ENCODE assay signal across 2 cellular contexts in the genomic region with DNA sequence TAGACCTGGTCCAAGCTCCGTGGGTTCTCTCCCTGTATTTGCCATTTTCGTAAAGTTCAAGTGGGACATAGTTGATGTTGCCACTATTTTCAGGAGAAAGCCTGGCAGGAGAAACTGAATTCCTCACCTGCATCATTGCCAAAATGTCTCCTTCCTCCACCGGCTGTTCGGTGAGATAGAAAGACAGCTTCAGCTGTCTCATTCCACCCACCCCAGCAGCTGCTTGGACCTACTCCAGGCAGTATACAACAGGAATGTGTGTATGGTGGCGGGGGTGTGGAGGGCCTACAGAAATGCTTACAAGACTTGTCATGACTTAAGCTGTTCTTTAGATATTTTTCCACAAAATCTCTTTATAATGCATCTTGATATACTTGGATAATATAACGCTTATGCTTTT.
TF ChIP-seq lines count a peak whose summit lies in the region.

No MANE protein-coding gene starts in this region.

TF ChIP-seq in SK-N-SH treated with all-trans-retinoic acid at 6 μM for 48 hours, 23 proteins besides CTCF, POLR2A, EP300 and RAD21 (continued from another document):
- TF ChIP-seq ESRRG (CRISPR knock-in tag; IDR thresholded peaks at IDR 0.05), result no peak

TF ChIP-seq in SK-N-SH, 30 proteins besides CTCF, POLR2A, EP300 and RAD21 (continued from another document):
- TF ChIP-seq, protein P1, sequence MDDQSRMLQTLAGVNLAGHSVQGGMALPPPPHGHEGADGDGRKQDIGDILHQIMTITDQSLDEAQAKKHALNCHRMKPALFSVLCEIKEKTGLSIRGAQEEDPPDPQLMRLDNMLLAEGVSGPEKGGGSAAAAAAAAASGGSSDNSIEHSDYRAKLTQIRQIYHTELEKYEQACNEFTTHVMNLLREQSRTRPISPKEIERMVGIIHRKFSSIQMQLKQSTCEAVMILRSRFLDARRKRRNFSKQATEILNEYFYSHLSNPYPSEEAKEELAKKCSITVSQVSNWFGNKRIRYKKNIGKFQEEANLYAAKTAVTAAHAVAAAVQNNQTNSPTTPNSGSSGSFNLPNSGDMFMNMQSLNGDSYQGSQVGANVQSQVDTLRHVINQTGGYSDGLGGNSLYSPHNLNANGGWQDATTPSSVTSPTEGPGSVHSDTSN (IDR thresholded peaks at IDR 0.05), result no peak
- no peak for TF ChIP-seq RXRA (IDR thresholded peaks at IDR 0.05; ENCODE audit: borderline replicate concordance, low read depth)
- no peak for TF ChIP-seq MXI1 (IDR thresholded peaks at IDR 0.05; ENCODE audit: low read depth, low read length)
TF ChIP-seq in SK-N-SH: peak in this region for 0.
